15 cellular contexts compared by ENCODE assay signal in the genomic region with DNA sequence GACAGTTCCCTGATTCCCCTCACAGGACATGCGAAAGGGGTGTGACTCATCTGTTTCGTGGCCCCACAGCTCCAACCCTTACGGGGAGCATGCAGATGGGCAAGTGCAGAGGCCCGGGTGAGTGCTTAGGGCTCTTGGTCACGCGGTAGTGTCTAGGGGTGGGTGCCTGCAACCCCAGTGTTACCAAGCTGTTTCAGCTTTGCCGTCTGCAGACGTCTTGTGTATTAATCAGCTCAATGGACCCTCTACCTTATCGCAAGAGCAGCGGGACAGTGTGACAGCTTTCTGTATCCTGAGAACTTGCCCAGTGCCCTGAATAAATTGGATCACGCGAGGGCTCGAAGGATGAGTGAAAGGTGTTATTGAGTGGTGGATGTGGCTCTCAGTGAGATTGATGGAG.
DNase-seq lines count a peak whose midpoint lies in the region; ATAC-seq and TF ChIP-seq lines count a peak whose summit lies in the region.
"Had no signal": no experiment of that assay in that cellular context is flagged by ENCODE, and none has a peak within 500 bp of the region (broad histone marks: within the 10 kb centered on the region; RNA-seq: fewer than 3 reads in every experiment).

No MANE protein-coding gene starts in this region.

- no peak for ATAC-seq in activated CD4-positive, alpha-beta T cell treated with anti-CD3 and anti-CD28 coated beads for 36 hours
- ATAC-seq: GM23338 had no signal

- no peak overlapping the region for H2BK5ac ChIP-seq in trophoblast cell (ENCODE audit: low read depth, low read length, poor library complexity)

- no peak overlapping the region for H3K27ac ChIP-seq in trophoblast cell (ENCODE audit: low read depth, low read length)

- H3K4me1 Mint-ChIP-seq in chondrocyte (ENCODE audit: low read depth), result no peaks in the 10 kb centered on the region
- H3K4me1 Mint-ChIP-seq in activated CD4-positive, alpha-beta T cell treated with anti-CD3 and anti-CD28 coated beads for 36 hours, result no peaks in the 10 kb centered on the region
- H3K4me1 Mint-ChIP-seq: CD4-positive, alpha-beta memory T cell had no signal

- H3K9ac ChIP-seq in trophoblast cell (ENCODE audit: low read length), result no peak overlapping the region

- no peak for TF ChIP-seq POLR2A in NB4 (IDR thresholded peaks at IDR 0.05; ENCODE audit: extremely low read depth, insufficient read length)

- no peaks in the 10 kb centered on the region for H3K27me3 ChIP-seq in trophoblast cell (ENCODE audit: insufficient read depth, low read length)

- H2AFZ ChIP-seq in trophoblast cell (ENCODE audit: insufficient read depth, low read length, poor library complexity), result no peak overlapping the region
- H2AFZ ChIP-seq: GM23338 had no signal

- CTCF ChIA-PET in activated CD4-positive, alpha-beta T cell treated with anti-CD3 and anti-CD28 coated beads for 36 hours (lab: Charles Lee), result no interaction called here

- WGBS in trophoblast cell (ENCODE audit: extremely low coverage, insufficient coverage, insufficient read length), result no CpG with 5 or more reads among the region's 13 CpGs

- H3K4ac ChIP-seq in trophoblast cell (ENCODE audit: low read depth, low read length), result no peak overlapping the region

- H3K4me3 Mint-ChIP-seq in chondrocyte (ENCODE audit: unreplicated experiment), result no peak overlapping the region
- no peak overlapping the region for H3K4me3 Mint-ChIP-seq in activated CD4-positive, alpha-beta T cell treated with anti-CD3 and anti-CD28 coated beads for 36 hours
- H3K4me3 Mint-ChIP-seq: GM23338 had no signal

- H4K91ac ChIP-seq in trophoblast cell (ENCODE audit: low read depth, low read length), result no peak overlapping the region

- H3K27ac Mint-ChIP-seq in chondrocyte (ENCODE audit: unreplicated experiment), result no peak overlapping the region
- no peak overlapping the region for H3K27ac Mint-ChIP-seq in activated CD4-positive, alpha-beta T cell treated with anti-CD3 and anti-CD28 coated beads for 36 hours
- H3K27ac Mint-ChIP-seq: CD4-positive, alpha-beta memory T cell; GM23338 had no signal

- H3K27me3 Mint-ChIP-seq in chondrocyte (ENCODE audit: low read depth), result no peaks in the 10 kb centered on the region
- H3K27me3 Mint-ChIP-seq in activated CD4-positive, alpha-beta T cell treated with anti-CD3 and anti-CD28 coated beads for 36 hours, result no peaks in the 10 kb centered on the region
- H3K27me3 Mint-ChIP-seq: CD4-positive, alpha-beta memory T cell had no signal

- H3K36me3 Mint-ChIP-seq in chondrocyte (ENCODE audit: low read depth), result no peaks in the 10 kb centered on the region
- H3K36me3 Mint-ChIP-seq in activated CD4-positive, alpha-beta T cell treated with anti-CD3 and anti-CD28 coated beads for 36 hours (ENCODE audit: low read depth), result no peaks in the 10 kb centered on the region
- H3K36me3 Mint-ChIP-seq: CD4-positive, alpha-beta memory T cell had no signal

- peaks cover 8% of the 10 kb centered on the region for H3K9me3 Mint-ChIP-seq in chondrocyte (ENCODE audit: low read depth)
- peaks cover 15% of the 10 kb centered on the region for H3K9me3 Mint-ChIP-seq in activated CD4-positive, alpha-beta T cell treated with anti-CD3 and anti-CD28 coated beads for 36 hours (ENCODE audit: low read depth)
- H3K9me3 Mint-ChIP-seq: GM23338 had no signal

- no peaks in the 10 kb centered on the region for H3K79me1 ChIP-seq in trophoblast cell (ENCODE audit: low read length)

- H3K4me3 ChIP-seq in NB4 (ENCODE audit: low read depth, low read length) (no peak overlapping the region), trophoblast cell (ENCODE audit: low read depth, low read length) (peak overlapping the region; percentile 7)
- H3K4me3 ChIP-seq: GM23338 had no signal

- POLR2A ChIA-PET in activated CD4-positive, alpha-beta T cell treated with anti-CD3 and anti-CD28 coated beads for 36 hours (lab: Charles Lee), result no interaction called here

- H4K12ac ChIP-seq in trophoblast cell (ENCODE audit: low read depth, low read length), result no peak overlapping the region

- DNase-seq in NB4 (ENCODE audit: low read depth) (peak; percentile 1), chondrocyte (ENCODE audit: low spot score) (peak; percentile 68), trophoblast cell (no peak), NCI-H1105 treated with DMSO at 0.1 percent for 48 hours (lab: John Stamatoyannopoulos, UW) (no peak), retina (no peak)
- DNase-seq in activated CD4-positive, alpha-beta T cell treated with anti-CD3 and anti-CD28 coated beads for 36 hours, result no peak
- DNase-seq: C1 segment of cervical spinal cord; Calu3; CD4-positive, alpha-beta memory T cell; COR-L47; DMS53; DMS79 treated with DMSO at 0.1 percent for 48 hours; GF-D8; HCEC 1CT had no signal

- H3K4me2 ChIP-seq in trophoblast cell (ENCODE audit: low read length), result no peak overlapping the region
- H3K4me2 ChIP-seq: GM23338 had no signal

- H3K14ac ChIP-seq in trophoblast cell (ENCODE audit: low read length), result no peak overlapping the region

- no peak overlapping the region for H2BK12ac ChIP-seq in trophoblast cell (ENCODE audit: low read length)

- H3K9me3 ChIP-seq in trophoblast cell (ENCODE audit: insufficient read depth, low read depth, low read length), result no peaks in the 10 kb centered on the region

- H3K36me3 ChIP-seq in trophoblast cell (ENCODE audit: control insufficient read depth in 1 of 2, insufficient read depth in 2 of 2, low read length in 2 of 2), result no peaks in the 10 kb centered on the region

- no peak overlapping the region for H3K18ac ChIP-seq in trophoblast cell (ENCODE audit: low read length)

- no peaks in the 10 kb centered on the region for H3K4me1 ChIP-seq in trophoblast cell (ENCODE audit: control insufficient read depth in 1 of 2, insufficient read depth in 2 of 2, low read length in 2 of 2)

- no peaks in the 10 kb centered on the region for H3K79me2 ChIP-seq in trophoblast cell (ENCODE audit: control insufficient read depth, insufficient read depth, low read length, poor library complexity)

- no peak overlapping the region for H2BK120ac ChIP-seq in trophoblast cell (ENCODE audit: insufficient read depth, low read length, poor library complexity)

- no peak for TF ChIP-seq CTCF in NB4 (IDR thresholded peaks at IDR 0.05; ENCODE audit: low read depth, low read length)
- TF ChIP-seq CTCF in chondrocyte (IDR thresholded peaks at IDR 0.05), result no peak

- intact Hi-C loops in activated CD4-positive, alpha-beta T cell treated with anti-CD3 and anti-CD28 coated beads for 36 hours (cut with DNase I, micrococcal nuclease), result no loop called here

- H3K23ac ChIP-seq in trophoblast cell (ENCODE audit: low read length), result no peak overlapping the region

- H4K8ac ChIP-seq in trophoblast cell (ENCODE audit: low read depth, low read length), result no peak overlapping the region

- H2AK5ac ChIP-seq in trophoblast cell (ENCODE audit: low read length), result no peak overlapping the region

Comparison
In these comparisons a context has a peak if more than half of its experiments do, and no peak if none do; other contexts are left out.
1. DNase-seq: peak in NB4 (single experiment) and chondrocyte (single experiment); none in trophoblast cell (0 of 2), NCI-H1105 treated with DMSO at 0.1 percent for 48 hours (single experiment), activated CD4-positive, alpha-beta T cell treated with anti-CD3 and anti-CD28 coated beads for 36 hours (single experiment) and retina (single experiment).